Comparison of ENCODE assay signal across 22 cellular contexts in genomic region chr6:27281569-27281968, GRCh38. TPM values are rescaled to one million over a fixed set of nuclear protein-coding genes. Genes with fewer than 3 reads are reported as not detected.
DNase-seq lines count a peak whose midpoint lies in the region; ATAC-seq and TF ChIP-seq lines count a peak whose summit lies in the region.
"Had no signal": no experiment of that assay in that cellular context is flagged by ENCODE, and none has a peak within 500 bp of the region (broad histone marks: within the 10 kb centered on the region; RNA-seq: fewer than 3 reads in every experiment).

No MANE protein-coding gene starts in this region.

- WGBS in thyroid gland, 2 donors: 27 to 39% methylated on average over 1 of the region's 1 CpG

- no peak overlapping the region for H3K4me3 ChIP-seq in Caco-2 (ENCODE audit: low read depth, low read length)
- H3K4me3 ChIP-seq in HUES6 (ENCODE audit: low read depth, low read length): peak overlapping the region; percentile 73
- no peak overlapping the region for H3K4me3 ChIP-seq in thyroid gland (replicated peaks in 1 of 3)
- H3K4me3 ChIP-seq in WERI-Rb-1 (ENCODE audit: low read depth, low read length): no peak overlapping the region
- no peak overlapping the region for H3K4me3 ChIP-seq in CD8-positive, alpha-beta T cell (ENCODE audit: low read depth, low read length)
- H3K4me3 ChIP-seq: heart left ventricle had no signal

- H3K27ac Mint-ChIP-seq in Caco-2 (ENCODE audit: unreplicated experiment): no peak overlapping the region
- no peak overlapping the region for H3K27ac Mint-ChIP-seq in chondrocyte (ENCODE audit: unreplicated experiment)
- H3K27ac Mint-ChIP-seq in mesothelial cell of epicardium: no peak overlapping the region
- H3K27ac Mint-ChIP-seq in CD8-positive, alpha-beta T cell: no peak overlapping the region

- H3K36me3 ChIP-seq in Caco-2 (ENCODE audit: control insufficient read depth, insufficient read depth, low read length) (no peaks in the 10 kb centered on the region), HUES6 (ENCODE audit: control insufficient read depth, insufficient read depth, low read length) (no peaks in the 10 kb centered on the region), thyroid gland (no peaks in the 10 kb centered on the region), WERI-Rb-1 (no peaks in the 10 kb centered on the region)
- H3K36me3 ChIP-seq in CD8-positive, alpha-beta T cell (ENCODE audit: insufficient read depth, low read length): no peaks in the 10 kb centered on the region
- H3K36me3 ChIP-seq: heart left ventricle had no signal

- DNase-seq in Caco-2 (no peak), chondrocyte (ENCODE audit: low spot score) (no peak), mesothelial cell of epicardium (ENCODE audit: low spot score in 2 of 2, unreplicated experiment in 2 of 2) (no peak), thyroid gland (no peak), WERI-Rb-1 (no peak)
- no peak for DNase-seq in CD8-positive, alpha-beta T cell
- DNase-seq: activated CD4-positive, alpha-beta T cell treated with anti-CD3 and anti-CD28 coated beads for 1 hour; activated CD8-positive, alpha-beta memory T cell treated with anti-CD3 and anti-CD28 coated beads for 24 hours; activated T-cell treated with anti-CD3 and anti-CD28 coated beads, Interleukin-2, amount 50 U/mL, for 48 hours; heart left ventricle; naive thymus-derived CD8-positive, alpha-beta T cell; NCI-H187; substantia nigra; T1000 had no signal

- H3K4me3 Mint-ChIP-seq in Caco-2 (ENCODE audit: unreplicated experiment): peak overlapping the region; percentile 86
- H3K4me3 Mint-ChIP-seq in chondrocyte (ENCODE audit: unreplicated experiment): peak overlapping the region; percentile 84
- peak overlapping the region; percentile 94 for H3K4me3 Mint-ChIP-seq in mesothelial cell of epicardium
- H3K4me3 Mint-ChIP-seq in CD8-positive, alpha-beta T cell: no peak overlapping the region
- H3K4me3 Mint-ChIP-seq: activated naive CD4-positive, alpha-beta T cell treated with anti-CD3 and anti-CD28 coated beads, Interleukin-2, amount 50 U/mL, for 24 hours had no signal

- H3K36me3 Mint-ChIP-seq in Caco-2 (ENCODE audit: insufficient read depth, unreplicated experiment) (peaks cover 11% of the 10 kb centered on the region), chondrocyte (ENCODE audit: low read depth) (no peaks in the 10 kb centered on the region), mesothelial cell of epicardium (no peaks in the 10 kb centered on the region)
- peaks cover 3% of the 10 kb centered on the region for H3K36me3 Mint-ChIP-seq in CD8-positive, alpha-beta T cell

- no peaks in the 10 kb centered on the region for H3K9me3 ChIP-seq in Caco-2
- no peaks in the 10 kb centered on the region for H3K9me3 ChIP-seq in HUES6 (ENCODE audit: control insufficient read depth, insufficient read depth, low read depth, low read length)
- no peaks in the 10 kb centered on the region for H3K9me3 ChIP-seq in thyroid gland
- H3K9me3 ChIP-seq in WERI-Rb-1 (ENCODE audit: severe bottlenecking): peaks cover 70% of the 10 kb centered on the region
- H3K9me3 ChIP-seq in CD8-positive, alpha-beta T cell (ENCODE audit: low read length): peaks cover 10% of the 10 kb centered on the region

- POLR2A ChIA-PET in Caco-2 (lab: Charles Lee): interaction anchor here (0.5 kb wide), 1 partner anchor 14 kb away, joined by 4 read pairs; no protein-coding TSS in a partner anchor
- POLR2A ChIA-PET in CD8-positive, alpha-beta T cell (lab: Charles Lee): no interaction called here

- no peak for TF ChIP-seq CTCF in Caco-2 (IDR thresholded peaks at IDR 0.05; ENCODE audit: insufficient read depth in 1 of 2, low read depth in 1 of 2, low read length in 1 of 2, severe bottlenecking in 1 of 2, unreplicated experiment in 1 of 2)
- TF ChIP-seq CTCF in chondrocyte (IDR thresholded peaks at IDR 0.05): no peak
- TF ChIP-seq CTCF in mesothelial cell of epicardium (IDR thresholded peaks at IDR 0.05; ENCODE audit: unreplicated experiment): no peak
- no peak for TF ChIP-seq CTCF in thyroid gland (IDR thresholded peaks at IDR 0.05)
- TF ChIP-seq CTCF in WERI-Rb-1 (IDR thresholded peaks at IDR 0.05; ENCODE audit: low read depth, low read length): no peak
- TF ChIP-seq CTCF in CD8-positive, alpha-beta T cell (IDR thresholded peaks at IDR 0.05): no peak

- no TSS peak for BruUV-seq in Caco-2 (replicated peaks; lab: Mats Ljungman, UMichigan)

- no peaks in the 10 kb centered on the region for H3K27me3 ChIP-seq in Caco-2 (replicated peaks; ENCODE audit: control insufficient read depth, insufficient read depth, low read length)
- H3K27me3 ChIP-seq in HUES6 (ENCODE audit: control insufficient read depth, insufficient read depth, low read length): peaks cover 15% of the 10 kb centered on the region; the same call in 1 of the 2 replicates
- peaks cover 35% of the 10 kb centered on the region for H3K27me3 ChIP-seq in thyroid gland
- peaks cover 98% of the 10 kb centered on the region for H3K27me3 ChIP-seq in WERI-Rb-1 (ENCODE audit: insufficient read depth, low read depth, severe bottlenecking)
- H3K27me3 ChIP-seq in CD8-positive, alpha-beta T cell (ENCODE audit: insufficient read depth, low read length): peaks cover 64% of the 10 kb centered on the region

- intact Hi-C loops in Caco-2 (cut with micrococcal nuclease; ENCODE audit: unreplicated experiment) (no loop called here), thyroid gland (cut with DNase I) (no loop called here)
- intact Hi-C loops in CD8-positive, alpha-beta T cell (cut with DNase I, micrococcal nuclease): loop anchor here in 1 of 2 experiments (5.0 kb wide), 1 partner anchor 391 kb away; no protein-coding TSS in a partner anchor

- no peaks in the 10 kb centered on the region for H3K9me3 Mint-ChIP-seq in Caco-2 (ENCODE audit: unreplicated experiment)
- H3K9me3 Mint-ChIP-seq in chondrocyte (ENCODE audit: low read depth): peaks cover 3% of the 10 kb centered on the region
- no peaks in the 10 kb centered on the region for H3K9me3 Mint-ChIP-seq in mesothelial cell of epicardium
- H3K9me3 Mint-ChIP-seq in CD8-positive, alpha-beta T cell: peaks cover 38% of the 10 kb centered on the region

- no peak overlapping the region for H3K27ac ChIP-seq in HUES6 (ENCODE audit: low read depth, low read length)
- H3K27ac ChIP-seq in thyroid gland: no peak overlapping the region
- H3K27ac ChIP-seq in WERI-Rb-1: no peak overlapping the region
- no peak overlapping the region for H3K27ac ChIP-seq in CD8-positive, alpha-beta T cell (ENCODE audit: low read depth, low read length)
- H3K27ac ChIP-seq: heart left ventricle had no signal

- ATAC-seq in HG02840 (IDR thresholded peaks at IDR 0.05; ENCODE audit: low FRiP score, unreplicated experiment): no peak
- ATAC-seq in CD8-positive, alpha-beta T cell: no peak
- ATAC-seq: heart left ventricle; naive thymus-derived CD8-positive, alpha-beta T cell; SK-N-SH treated with all-trans-retinoic acid at 6 μM for 48 hours had no signal

- H3K4me1 Mint-ChIP-seq in Caco-2 (ENCODE audit: low read depth, unreplicated experiment) (peaks cover 6% of the 10 kb centered on the region), chondrocyte (ENCODE audit: low read depth) (peaks cover 20% of the 10 kb centered on the region), mesothelial cell of epicardium (peaks cover 8% of the 10 kb centered on the region)
- H3K4me1 Mint-ChIP-seq in CD8-positive, alpha-beta T cell (ENCODE audit: low read depth): peaks cover 2% of the 10 kb centered on the region
- H3K4me1 Mint-ChIP-seq: activated naive CD4-positive, alpha-beta T cell treated with anti-CD3 and anti-CD28 coated beads, Interleukin-2, amount 50 U/mL, for 24 hours had no signal

- CTCF ChIA-PET in Caco-2 (lab: Charles Lee): no interaction called here
- CTCF ChIA-PET in CD8-positive, alpha-beta T cell (lab: Charles Lee): no interaction called here

- H3K4me1 ChIP-seq in Caco-2: no peaks in the 10 kb centered on the region
- H3K4me1 ChIP-seq in HUES6 (ENCODE audit: control insufficient read depth, insufficient read depth, low read length): no peaks in the 10 kb centered on the region
- H3K4me1 ChIP-seq in thyroid gland: peaks cover 4 to 6% of the 10 kb centered on the region in 2 donors
- H3K4me1 ChIP-seq in CD8-positive, alpha-beta T cell (ENCODE audit: insufficient read depth, low read length): no peaks in the 10 kb centered on the region
- H3K4me1 ChIP-seq: heart left ventricle had no signal

- no peak overlapping the region for H3K9ac ChIP-seq in HUES6 (ENCODE audit: low read length)

- no peak for TF ChIP-seq POLR2A in thyroid gland (IDR thresholded peaks at IDR 0.05)

- H3K27me3 Mint-ChIP-seq in Caco-2 (ENCODE audit: insufficient read depth, unreplicated experiment): no peaks in the 10 kb centered on the region
- peaks cover 27% of the 10 kb centered on the region for H3K27me3 Mint-ChIP-seq in chondrocyte (ENCODE audit: low read depth)
- H3K27me3 Mint-ChIP-seq in mesothelial cell of epicardium (ENCODE audit: low read depth): peaks cover 7% of the 10 kb centered on the region
- peaks cover 87% of the 10 kb centered on the region for H3K27me3 Mint-ChIP-seq in CD8-positive, alpha-beta T cell (ENCODE audit: low read depth)

RNA-seq across cellular contexts. Expression of gene POM121L2, which starts 30.5 kb away (rescaled TPM):
- total RNA-seq in Caco-2 (2022): not detected in 2 replicates
- total RNA-seq in chondrocyte: not detected in 3 replicates
- 0.07 TPM in 1 of 3 replicates, not detected in the others for total RNA-seq in mesothelial cell of epicardium
- not detected for total RNA-seq in thyroid gland
- not detected for total RNA-seq in CD8-positive, alpha-beta T cell
- total RNA-seq: cerebellum; heart left ventricle; kidney epithelial cell; M059J; naive thymus-derived CD8-positive, alpha-beta T cell; pulmonary artery endothelial cell had no signal

RNA-seq across cellular contexts. Expression of gene PRSS16, which starts 34.1 kb away (rescaled TPM):
- 16.4 and 16.5 TPM in 2 replicates for total RNA-seq in Caco-2 (2022)
- total RNA-seq in chondrocyte: 1.1 to 1.8 TPM (median 1.7 TPM) in 3 replicates
- 16.2 to 20.6 TPM (median 19.1 TPM) in 3 replicates for total RNA-seq in mesothelial cell of epicardium
- total RNA-seq in thyroid gland: 10 to 100 TPM; 12.8 to 32.0 (median 21.6) TPM
- total RNA-seq in CD8-positive, alpha-beta T cell: under 1 TPM; 0.58 to 0.62 TPM
- total RNA-seq: cerebellum, pulmonary artery endothelial cell had no signal
